1 cellular context compared by ENCODE assay signal in the genomic region with DNA sequence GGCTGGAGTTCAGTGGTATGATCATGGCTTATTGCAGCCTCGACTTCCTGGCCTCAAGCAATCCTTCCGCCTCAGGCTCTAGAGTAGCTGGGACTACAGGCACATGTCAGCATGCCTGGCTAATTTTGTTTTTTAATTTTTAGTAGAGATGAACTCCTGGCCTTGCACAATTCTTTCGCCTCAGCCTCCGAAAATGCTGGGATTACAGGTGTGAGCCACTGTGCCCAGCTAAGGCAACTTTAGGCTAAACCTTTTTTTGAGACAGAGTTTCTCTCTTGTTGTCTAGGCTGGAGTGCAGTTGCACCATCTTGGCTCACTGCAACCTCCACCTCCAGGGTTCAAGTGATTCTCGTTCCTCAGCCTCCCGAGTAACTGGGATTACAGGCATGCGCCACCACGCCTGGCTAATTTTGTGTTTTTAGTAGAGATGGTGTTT.
TF ChIP-seq lines count a peak whose summit lies in the region.

No MANE protein-coding gene starts in this region.

TF ChIP-seq in GM12878, 131 proteins besides CTCF, POLR2A, EP300 and RAD21:
- TF ChIP-seq SMARCA5 (IDR thresholded peaks at IDR 0.05) (0 out of 2 replicates have a peak, but pooled peaks have one; percentile 47), TARDBP (IDR thresholded peaks at IDR 0.05; ENCODE audit: borderline replicate concordance) (0 out of 2 replicates have a peak, but pooled peaks have one; percentile 14), POLR2AphosphoS2 (IDR thresholded peaks at IDR 0.05; ENCODE audit: low read depth, low read length) (peak; percentile 27; the same call in 1 of the 2 replicates), CBFB (IDR thresholded peaks at IDR 0.05; ENCODE audit: low read depth) (peak; percentile 19; the same call in 1 of the 2 replicates), POLR2AphosphoS5 (IDR thresholded peaks at IDR 0.05; ENCODE audit: low read length) (peak; percentile 68), EED (IDR thresholded peaks at IDR 0.05; ENCODE audit: low read depth) (0 out of 2 replicates have a peak, but pooled peaks have one; percentile 1), ZNF24 (IDR thresholded peaks at IDR 0.05) (0 out of 2 replicates have a peak, but pooled peaks have one; percentile 38)
- TF ChIP-seq, protein P1, sequence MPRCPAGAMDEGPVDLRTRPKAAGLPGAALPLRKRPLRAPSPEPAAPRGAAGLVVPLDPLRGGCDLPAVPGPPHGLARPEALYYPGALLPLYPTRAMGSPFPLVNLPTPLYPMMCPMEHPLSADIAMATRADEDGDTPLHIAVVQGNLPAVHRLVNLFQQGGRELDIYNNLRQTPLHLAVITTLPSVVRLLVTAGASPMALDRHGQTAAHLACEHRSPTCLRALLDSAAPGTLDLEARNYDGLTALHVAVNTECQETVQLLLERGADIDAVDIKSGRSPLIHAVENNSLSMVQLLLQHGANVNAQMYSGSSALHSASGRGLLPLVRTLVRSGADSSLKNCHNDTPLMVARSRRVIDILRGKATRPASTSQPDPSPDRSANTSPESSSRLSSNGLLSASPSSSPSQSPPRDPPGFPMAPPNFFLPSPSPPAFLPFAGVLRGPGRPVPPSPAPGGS (IDR thresholded peaks at IDR 0.05; ENCODE audit: borderline replicate concordance, insufficient read depth, low read depth, low read length, poor library complexity, severe bottlenecking) = peak; percentile 69
- TF ChIP-seq, protein P2, sequence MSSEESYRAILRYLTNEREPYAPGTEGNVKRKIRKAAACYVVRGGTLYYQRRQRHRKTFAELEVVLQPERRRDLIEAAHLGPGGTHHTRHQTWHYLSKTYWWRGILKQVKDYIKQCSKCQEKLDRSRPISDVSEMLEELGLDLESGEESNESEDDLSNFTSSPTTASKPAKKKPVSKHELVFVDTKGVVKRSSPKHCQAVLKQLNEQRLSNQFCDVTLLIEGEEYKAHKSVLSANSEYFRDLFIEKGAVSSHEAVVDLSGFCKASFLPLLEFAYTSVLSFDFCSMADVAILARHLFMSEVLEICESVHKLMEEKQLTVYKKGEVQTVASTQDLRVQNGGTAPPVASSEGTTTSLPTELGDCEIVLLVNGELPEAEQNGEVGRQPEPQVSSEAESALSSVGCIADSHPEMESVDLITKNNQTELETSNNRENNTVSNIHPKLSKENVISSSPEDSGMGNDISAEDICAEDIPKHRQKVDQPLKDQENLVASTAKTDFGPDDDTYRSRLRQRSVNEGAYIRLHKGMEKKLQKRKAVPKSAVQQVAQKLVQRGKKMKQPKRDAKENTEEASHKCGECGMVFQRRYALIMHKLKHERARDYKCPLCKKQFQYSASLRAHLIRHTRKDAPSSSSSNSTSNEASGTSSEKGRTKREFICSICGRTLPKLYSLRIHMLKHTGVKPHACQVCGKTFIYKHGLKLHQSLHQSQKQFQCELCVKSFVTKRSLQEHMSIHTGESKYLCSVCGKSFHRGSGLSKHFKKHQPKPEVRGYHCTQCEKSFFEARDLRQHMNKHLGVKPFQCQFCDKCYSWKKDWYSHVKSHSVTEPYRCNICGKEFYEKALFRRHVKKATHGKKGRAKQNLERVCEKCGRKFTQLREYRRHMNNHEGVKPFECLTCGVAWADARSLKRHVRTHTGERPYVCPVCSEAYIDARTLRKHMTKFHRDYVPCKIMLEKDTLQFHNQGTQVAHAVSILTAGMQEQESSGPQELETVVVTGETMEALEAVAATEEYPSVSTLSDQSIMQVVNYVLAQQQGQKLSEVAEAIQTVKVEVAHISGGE (CRISPR knock-in tag; IDR thresholded peaks at IDR 0.05) = 0 out of 2 replicates have a peak, but pooled peaks have one; percentile 14
